11 cellular contexts compared by ENCODE assay signal in genomic region chr1:51433269-51433971, GRCh38.
DNase-seq lines count a peak whose midpoint lies in the region; ATAC-seq, FAIRE-seq and TF ChIP-seq lines count a peak whose summit lies in the region.
"Had no signal": no experiment of that assay in that cellular context is flagged by ENCODE, and none has a peak within 500 bp of the region (broad histone marks: within the 10 kb centered on the region; RNA-seq: fewer than 3 reads in every experiment).

No MANE protein-coding gene starts in this region.

- H3K4me1 ChIP-seq in RWPE2 (ENCODE audit: insufficient read depth, poor library complexity, severe bottlenecking) (peaks cover 11% of the 10 kb centered on the region), small intestine (ENCODE audit: control insufficient read depth in 2 of 2, insufficient read depth in 1 of 2, low read depth in 1 of 2, low read length in 1 of 2) (no peaks in the 10 kb centered on the region)

- DNase-seq in DMS153 (lab: John Stamatoyannopoulos, UW) (peak; percentile 4), DMS153 treated with DMSO at 0.1 percent for 48 hours (lab: John Stamatoyannopoulos, UW; ENCODE audit: unreplicated experiment) (no peak), RWPE2 (ENCODE audit: low spot score) (no peak), fibroblast of mammary gland (ENCODE audit: low read depth) (peak; percentile 31), small intestine (peak; percentile 28), HK-2 (ENCODE audit: unreplicated experiment) (no peak), hepatic stellate cell (ENCODE audit: low spot score) (no peak), C1 segment of cervical spinal cord (lab: John Stamatoyannopoulos, UW) (no peak)
- DNase-seq: NCI-H1092 treated with DMSO at 0.1 percent for 48 hours; stimulated activated CD4-positive, alpha-beta T cell treated with anti-CD3 and anti-CD28 coated beads, Interleukin-4, amount 100 ng/mL, for 4 hours had no signal

- peak overlapping the region; percentile 19 for H3K27ac ChIP-seq in RWPE2 (ENCODE audit: poor library complexity, severe bottlenecking)
- peak overlapping the region in 1 of 2 donors; percentile 63 for H3K27ac ChIP-seq in small intestine (ENCODE audit: low read depth in 1 of 2, low read length in 1 of 2)

- no peak for FAIRE-seq in small intestine (lab: Jason Lieb, UNC)
- FAIRE-seq: A204.1 had no signal

- H3K36me3 ChIP-seq in RWPE2 (ENCODE audit: low read depth), result peaks cover 50% of the 10 kb centered on the region
- peaks cover 0 to 2% of the 10 kb centered on the region in 2 donors for H3K36me3 ChIP-seq in small intestine (ENCODE audit: control insufficient read depth in 2 of 2, insufficient read depth in 2 of 2, low read length in 2 of 2)

- H3K9me3 ChIP-seq in RWPE2 (ENCODE audit: severe bottlenecking), result peaks cover 4% of the 10 kb centered on the region
- H3K9me3 ChIP-seq in small intestine (ENCODE audit: control insufficient read depth, low read depth), result no peaks in the 10 kb centered on the region

- TF ChIP-seq CTCF in RWPE2 (IDR thresholded peaks at IDR 0.05; ENCODE audit: poor library complexity, severe bottlenecking) (no peak), fibroblast of mammary gland (conservative IDR thresholded peaks at IDR 0.05; ENCODE audit: control insufficient read depth, insufficient read depth, low read depth, low read length) (no peak)

- H3K4me3 ChIP-seq in RWPE2 (ENCODE audit: severe bottlenecking), result no peak overlapping the region
- no peak overlapping the region for H3K4me3 ChIP-seq in fibroblast of mammary gland (ENCODE audit: control insufficient read depth, low read depth, low read length)
- H3K4me3 ChIP-seq in small intestine (ENCODE audit: low read depth in 1 of 2, low read length in 2 of 2), result no peak overlapping the region

- WGBS in small intestine, 3 donors, result 79 to 87% (median 84%) methylated on average over 4 of the region's 4 CpGs

- no peak for ATAC-seq in RWPE2 (ENCODE audit: low read depth)

- H3K27me3 ChIP-seq in RWPE2 (ENCODE audit: insufficient read depth, poor library complexity, severe bottlenecking) (no peaks in the 10 kb centered on the region), small intestine (ENCODE audit: control insufficient read depth in 2 of 2, insufficient read depth in 2 of 2, low read length in 2 of 2) (no peaks in the 10 kb centered on the region)

Comparison
In these comparisons a context has a peak if more than half of its experiments do, and no peak if none do; other contexts are left out.
1. DNase-seq: peak in DMS153 (single experiment), fibroblast of mammary gland (single experiment) and small intestine (single experiment); none in DMS153 treated with DMSO at 0.1 percent for 48 hours (single experiment), RWPE2 (single experiment), HK-2 (single experiment), hepatic stellate cell (single experiment) and C1 segment of cervical spinal cord (0 of 14).